ENCODE assay signal across 9 cellular contexts in genomic region chr9:87570000-87570834, GRCh38.
DNase-seq lines count a peak whose midpoint lies in the region; ATAC-seq and FAIRE-seq lines count a peak whose summit lies in the region.
"Had no signal": no experiment of that assay in that cellular context is flagged by ENCODE, and none has a peak within 500 bp of the region (broad histone marks: within the 10 kb centered on the region; RNA-seq: fewer than 3 reads in every experiment).

No MANE protein-coding gene starts in this region.

- H3K79me2 ChIP-seq in mesendoderm (ENCODE audit: control insufficient read depth, insufficient read depth, low read length), result peaks cover 22% of the 10 kb centered on the region

- H3K4ac ChIP-seq in mesendoderm (ENCODE audit: low read depth, low read length), result no peak overlapping the region

- peaks cover 16% of the 10 kb centered on the region for H3K79me1 ChIP-seq in mesendoderm (ENCODE audit: low read length)

- H3K9ac ChIP-seq in stomach smooth muscle (ENCODE audit: low read length in 2 of 2), result no peak overlapping the region
- H3K9ac ChIP-seq in mesendoderm (ENCODE audit: low read length), result no peak overlapping the region

- H3K4me1 ChIP-seq in stomach smooth muscle (ENCODE audit: control insufficient read depth, insufficient read depth, low read length) (peaks cover 59% of the 10 kb centered on the region), mesendoderm (ENCODE audit: control insufficient read depth, low read depth, low read length) (peaks cover 21% of the 10 kb centered on the region)

- peak overlapping the region; percentile 73 for H3K27ac ChIP-seq in stomach smooth muscle (ENCODE audit: low read length)
- no peak overlapping the region for H3K27ac ChIP-seq in mesendoderm (ENCODE audit: low read depth, low read length)

- no peak overlapping the region for H2BK15ac ChIP-seq in mesendoderm (replicated peaks; ENCODE audit: low read depth)

- H2BK5ac ChIP-seq in mesendoderm (ENCODE audit: low read length), result no peak overlapping the region

- no peak overlapping the region for H2AK5ac ChIP-seq in mesendoderm (ENCODE audit: low read length)

- peak; percentile 90 for FAIRE-seq in islet of Langerhans (lab: Jason Lieb, UNC)

- H4K5ac ChIP-seq in mesendoderm (ENCODE audit: low read length), result no peak overlapping the region

- H3K4me3 ChIP-seq in stomach smooth muscle (ENCODE audit: low read length in 2 of 2) (no peak overlapping the region), mesendoderm (ENCODE audit: low read length) (no peak overlapping the region)
- H3K4me3 ChIP-seq: skin epidermis had no signal

- H3K36me3 ChIP-seq in stomach smooth muscle (ENCODE audit: control insufficient read depth in 2 of 2, insufficient read depth in 2 of 2, low read length in 2 of 2) (peaks cover 0 to 2% of the 10 kb centered on the region in 2 donors), mesendoderm (ENCODE audit: control insufficient read depth, insufficient read depth, low read length) (no peaks in the 10 kb centered on the region)

- H3K9me3 ChIP-seq in stomach smooth muscle (ENCODE audit: control insufficient read depth in 2 of 2, low read length in 2 of 2), result no peaks in the 10 kb centered on the region

- H3K27me3 ChIP-seq in stomach smooth muscle (ENCODE audit: control insufficient read depth in 1 of 2, insufficient read depth in 2 of 2, low read length in 2 of 2) (no peaks in the 10 kb centered on the region), mesendoderm (ENCODE audit: insufficient read depth, low read length, poor library complexity) (no peaks in the 10 kb centered on the region)

- H4K8ac ChIP-seq in mesendoderm (ENCODE audit: low read depth, low read length), result no peak overlapping the region

- DNase-seq in HuH-7 (ENCODE audit: low spot score) (peak; percentile 48), mesendoderm (no peak)
- no peak for DNase-seq in stimulated activated CD4-positive, alpha-beta T cell treated with anti-CD3 and anti-CD28 coated beads, Interleukin-12 subunit alpha, Interleukin-12 subunit beta, amount 100 ng/mL, for 4 hours
- DNase-seq: stimulated activated naive CD8-positive, alpha-beta T cell treated with anti-CD3 and anti-CD28 coated beads, Interleukin-15, amount 100 ng/mL, for 72 hours had no signal

- WGBS in mesendoderm (ENCODE audit: extremely low coverage, insufficient coverage, low lambda C conversion rate), result no CpG with 5 or more reads among the region's 3 CpGs

- no peak overlapping the region for H2BK120ac ChIP-seq in mesendoderm (ENCODE audit: low read depth, low read length)

- no peak overlapping the region for H3K56ac ChIP-seq in mesendoderm (ENCODE audit: low read length)

- peak; percentile 70 for ATAC-seq in GM19395 (IDR thresholded peaks at IDR 0.05; ENCODE audit: unreplicated experiment)
- no peak for ATAC-seq in HG03469 (IDR thresholded peaks at IDR 0.05; ENCODE audit: unreplicated experiment)
- ATAC-seq: stimulated activated naive CD8-positive, alpha-beta T cell treated with anti-CD3 and anti-CD28 coated beads, Interleukin-15, amount 100 ng/mL, for 72 hours had no signal

- H3K4me2 ChIP-seq in mesendoderm (ENCODE audit: low read length), result no peak overlapping the region

- no peak overlapping the region for H3K18ac ChIP-seq in mesendoderm (ENCODE audit: low read length)

- H3K23ac ChIP-seq in mesendoderm (ENCODE audit: low read length), result no peak overlapping the region
